Comparison of ENCODE assay signal across 1 cellular context in the genomic region with DNA sequence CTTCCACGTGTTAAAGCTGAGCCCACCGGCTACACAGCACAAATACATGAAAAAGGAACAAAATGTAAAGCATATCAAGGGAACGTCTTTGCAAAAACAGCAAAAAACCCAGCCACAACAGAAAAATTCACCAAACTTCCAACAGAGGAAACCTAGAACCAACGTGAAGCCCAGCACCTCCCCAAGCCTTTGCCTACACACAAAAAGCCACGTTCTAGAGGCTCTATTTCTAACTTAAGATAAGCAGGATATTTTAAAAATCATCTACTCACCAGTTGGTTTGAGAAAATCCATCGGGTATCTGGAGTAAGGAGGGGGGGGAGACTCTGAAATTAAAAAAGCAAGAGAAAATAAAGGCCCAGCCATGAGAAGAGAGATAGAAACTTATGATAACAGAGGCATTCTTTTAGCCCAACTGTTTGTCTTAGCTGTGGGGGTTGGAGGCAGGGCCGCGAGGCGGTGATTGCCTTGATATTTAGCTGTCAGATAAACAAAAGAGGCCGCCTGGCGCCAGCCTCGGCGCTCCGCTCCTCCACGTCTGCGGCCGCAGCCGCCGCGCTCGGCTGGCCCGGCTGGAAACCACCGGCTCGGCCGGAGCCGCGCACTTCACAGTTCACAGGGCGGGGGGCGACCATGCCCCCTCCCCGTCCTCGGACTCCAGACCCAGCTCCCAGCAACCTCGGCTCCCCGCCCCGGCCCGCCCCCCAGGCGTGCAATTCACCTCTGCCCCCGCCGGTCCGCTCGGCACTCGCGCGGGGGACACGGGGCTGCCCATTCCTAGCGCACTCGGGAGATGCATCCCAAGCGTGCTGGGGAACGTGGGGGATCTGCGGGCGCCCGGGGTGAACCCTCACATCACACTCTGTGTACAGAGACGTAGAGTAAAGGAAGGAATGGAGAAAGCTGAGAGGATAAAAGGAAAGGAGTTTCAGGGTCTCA.
A peak's percentile ranks its signal among the peaks of the same experiment; 100 is the strongest.
TF ChIP-seq lines count a peak whose summit lies in the region.

No MANE protein-coding gene starts in this region.

TF ChIP-seq in GM12878, 131 proteins besides CTCF, POLR2A, EP300 and RAD21:
- TF ChIP-seq MXI1 (IDR thresholded peaks at IDR 0.05; ENCODE audit: low read depth, low read length) (peak; percentile 78), TCF7 (IDR thresholded peaks at IDR 0.05; ENCODE audit: borderline replicate concordance) (no peak), RUNX3 (IDR thresholded peaks at IDR 0.05; ENCODE audit: low read length) (peak; percentile 47), HDGF (IDR thresholded peaks at IDR 0.05) (no peak), PAX5 (IDR thresholded peaks at IDR 0.05; ENCODE audit: borderline replicate concordance, low read depth, low read length) (peak; percentile 82), GABPA (IDR thresholded peaks at IDR 0.05; ENCODE audit: low read depth) (no peak), ZBED1 (IDR thresholded peaks at IDR 0.05; ENCODE audit: borderline replicate concordance) (0 out of 2 replicates have a peak, but pooled peaks have one; percentile 4), SMC3 (IDR thresholded peaks at IDR 0.05; ENCODE audit: borderline replicate concordance, low read length) (no peak), CHD2 (IDR thresholded peaks at IDR 0.05; ENCODE audit: borderline replicate concordance, low read depth, low read length) (0 out of 2 replicates have a peak, but pooled peaks have one; percentile 17), STAT1 (conservative IDR thresholded peaks at IDR 0.05) (no peak), NR2F1 (conservative IDR thresholded peaks at IDR 0.05) (peak; percentile 60; the same call in 1 of the 2 replicates), BHLHE40 (IDR thresholded peaks at IDR 0.05; ENCODE audit: borderline replicate concordance in 1 of 2, low read depth in 2 of 2, low read length in 1 of 2) (peak; percentile 13 to 44; a peak in 1 of 4 replicates), TBL1XR1 (IDR thresholded peaks at IDR 0.05; ENCODE audit: low read depth, low read length) (0 out of 2 replicates have a peak, but pooled peaks have one; percentile 50), HDAC6 (IDR thresholded peaks at IDR 0.05; ENCODE audit: unreplicated experiment) (no peak), MTA2 (IDR thresholded peaks at IDR 0.05; ENCODE audit: low read depth) (no peak), LARP7 (IDR thresholded peaks at IDR 0.05) (0 out of 2 replicates have a peak, but pooled peaks have one; percentile 13), ASH2L (IDR thresholded peaks at IDR 0.05; ENCODE audit: borderline replicate concordance, low read depth) (0 out of 2 replicates have a peak, but pooled peaks have one; percentile 34), YBX1 (IDR thresholded peaks at IDR 0.05) (no peak), MAX (IDR thresholded peaks at IDR 0.05; ENCODE audit: low read depth, low read length) (peak; percentile 56), TCF3 (IDR thresholded peaks at IDR 0.05; ENCODE audit: borderline replicate concordance, insufficient read depth, low read depth, low read length) (no peak)
- TF ChIP-seq, protein P1, sequence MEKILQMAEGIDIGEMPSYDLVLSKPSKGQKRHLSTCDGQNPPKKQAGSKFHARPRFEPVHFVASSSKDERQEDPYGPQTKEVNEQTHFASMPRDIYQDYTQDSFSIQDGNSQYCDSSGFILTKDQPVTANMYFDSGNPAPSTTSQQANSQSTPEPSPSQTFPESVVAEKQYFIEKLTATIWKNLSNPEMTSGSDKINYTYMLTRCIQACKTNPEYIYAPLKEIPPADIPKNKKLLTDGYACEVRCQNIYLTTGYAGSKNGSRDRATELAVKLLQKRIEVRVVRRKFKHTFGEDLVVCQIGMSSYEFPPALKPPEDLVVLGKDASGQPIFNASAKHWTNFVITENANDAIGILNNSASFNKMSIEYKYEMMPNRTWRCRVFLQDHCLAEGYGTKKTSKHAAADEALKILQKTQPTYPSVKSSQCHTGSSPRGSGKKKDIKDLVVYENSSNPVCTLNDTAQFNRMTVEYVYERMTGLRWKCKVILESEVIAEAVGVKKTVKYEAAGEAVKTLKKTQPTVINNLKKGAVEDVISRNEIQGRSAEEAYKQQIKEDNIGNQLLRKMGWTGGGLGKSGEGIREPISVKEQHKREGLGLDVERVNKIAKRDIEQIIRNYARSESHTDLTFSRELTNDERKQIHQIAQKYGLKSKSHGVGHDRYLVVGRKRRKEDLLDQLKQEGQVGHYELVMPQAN (conservative IDR thresholded peaks at IDR 0.05) = peak; percentile 36
- TF ChIP-seq, protein P2, sequence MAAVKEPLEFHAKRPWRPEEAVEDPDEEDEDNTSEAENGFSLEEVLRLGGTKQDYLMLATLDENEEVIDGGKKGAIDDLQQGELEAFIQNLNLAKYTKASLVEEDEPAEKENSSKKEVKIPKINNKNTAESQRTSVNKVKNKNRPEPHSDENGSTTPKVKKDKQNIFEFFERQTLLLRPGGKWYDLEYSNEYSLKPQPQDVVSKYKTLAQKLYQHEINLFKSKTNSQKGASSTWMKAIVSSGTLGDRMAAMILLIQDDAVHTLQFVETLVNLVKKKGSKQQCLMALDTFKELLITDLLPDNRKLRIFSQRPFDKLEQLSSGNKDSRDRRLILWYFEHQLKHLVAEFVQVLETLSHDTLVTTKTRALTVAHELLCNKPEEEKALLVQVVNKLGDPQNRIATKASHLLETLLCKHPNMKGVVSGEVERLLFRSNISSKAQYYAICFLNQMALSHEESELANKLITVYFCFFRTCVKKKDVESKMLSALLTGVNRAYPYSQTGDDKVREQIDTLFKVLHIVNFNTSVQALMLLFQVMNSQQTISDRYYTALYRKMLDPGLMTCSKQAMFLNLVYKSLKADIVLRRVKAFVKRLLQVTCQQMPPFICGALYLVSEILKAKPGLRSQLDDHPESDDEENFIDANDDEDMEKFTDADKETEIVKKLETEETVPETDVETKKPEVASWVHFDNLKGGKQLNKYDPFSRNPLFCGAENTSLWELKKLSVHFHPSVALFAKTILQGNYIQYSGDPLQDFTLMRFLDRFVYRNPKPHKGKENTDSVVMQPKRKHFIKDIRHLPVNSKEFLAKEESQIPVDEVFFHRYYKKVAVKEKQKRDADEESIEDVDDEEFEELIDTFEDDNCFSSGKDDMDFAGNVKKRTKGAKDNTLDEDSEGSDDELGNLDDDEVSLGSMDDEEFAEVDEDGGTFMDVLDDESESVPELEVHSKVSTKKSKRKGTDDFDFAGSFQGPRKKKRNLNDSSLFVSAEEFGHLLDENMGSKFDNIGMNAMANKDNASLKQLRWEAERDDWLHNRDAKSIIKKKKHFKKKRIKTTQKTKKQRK (IDR thresholded peaks at IDR 0.05; ENCODE audit: low read depth, low read length) = no peak
- TF ChIP-seq, protein P3, sequence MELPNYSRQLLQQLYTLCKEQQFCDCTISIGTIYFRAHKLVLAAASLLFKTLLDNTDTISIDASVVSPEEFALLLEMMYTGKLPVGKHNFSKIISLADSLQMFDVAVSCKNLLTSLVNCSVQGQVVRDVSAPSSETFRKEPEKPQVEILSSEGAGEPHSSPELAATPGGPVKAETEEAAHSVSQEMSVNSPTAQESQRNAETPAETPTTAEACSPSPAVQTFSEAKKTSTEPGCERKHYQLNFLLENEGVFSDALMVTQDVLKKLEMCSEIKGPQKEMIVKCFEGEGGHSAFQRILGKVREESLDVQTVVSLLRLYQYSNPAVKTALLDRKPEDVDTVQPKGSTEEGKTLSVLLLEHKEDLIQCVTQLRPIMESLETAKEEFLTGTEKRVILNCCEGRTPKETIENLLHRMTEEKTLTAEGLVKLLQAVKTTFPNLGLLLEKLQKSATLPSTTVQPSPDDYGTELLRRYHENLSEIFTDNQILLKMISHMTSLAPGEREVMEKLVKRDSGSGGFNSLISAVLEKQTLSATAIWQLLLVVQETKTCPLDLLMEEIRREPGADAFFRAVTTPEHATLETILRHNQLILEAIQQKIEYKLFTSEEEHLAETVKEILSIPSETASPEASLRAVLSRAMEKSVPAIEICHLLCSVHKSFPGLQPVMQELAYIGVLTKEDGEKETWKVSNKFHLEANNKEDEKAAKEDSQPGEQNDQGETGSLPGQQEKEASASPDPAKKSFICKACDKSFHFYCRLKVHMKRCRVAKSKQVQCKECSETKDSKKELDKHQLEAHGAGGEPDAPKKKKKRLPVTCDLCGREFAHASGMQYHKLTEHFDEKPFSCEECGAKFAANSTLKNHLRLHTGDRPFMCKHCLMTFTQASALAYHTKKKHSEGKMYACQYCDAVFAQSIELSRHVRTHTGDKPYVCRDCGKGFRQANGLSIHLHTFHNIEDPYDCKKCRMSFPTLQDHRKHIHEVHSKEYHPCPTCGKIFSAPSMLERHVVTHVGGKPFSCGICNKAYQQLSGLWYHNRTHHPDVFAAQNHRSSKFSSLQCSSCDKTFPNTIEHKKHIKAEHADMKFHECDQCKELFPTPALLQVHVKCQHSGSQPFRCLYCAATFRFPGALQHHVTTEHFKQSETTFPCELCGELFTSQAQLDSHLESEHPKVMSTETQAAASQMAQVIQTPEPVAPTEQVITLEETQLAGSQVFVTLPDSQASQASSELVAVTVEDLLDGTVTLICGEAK (IDR thresholded peaks at IDR 0.05; ENCODE audit: borderline replicate concordance) = peak; percentile 26; the same call in 1 of the 2 replicates
- TF ChIP-seq, protein P4, sequence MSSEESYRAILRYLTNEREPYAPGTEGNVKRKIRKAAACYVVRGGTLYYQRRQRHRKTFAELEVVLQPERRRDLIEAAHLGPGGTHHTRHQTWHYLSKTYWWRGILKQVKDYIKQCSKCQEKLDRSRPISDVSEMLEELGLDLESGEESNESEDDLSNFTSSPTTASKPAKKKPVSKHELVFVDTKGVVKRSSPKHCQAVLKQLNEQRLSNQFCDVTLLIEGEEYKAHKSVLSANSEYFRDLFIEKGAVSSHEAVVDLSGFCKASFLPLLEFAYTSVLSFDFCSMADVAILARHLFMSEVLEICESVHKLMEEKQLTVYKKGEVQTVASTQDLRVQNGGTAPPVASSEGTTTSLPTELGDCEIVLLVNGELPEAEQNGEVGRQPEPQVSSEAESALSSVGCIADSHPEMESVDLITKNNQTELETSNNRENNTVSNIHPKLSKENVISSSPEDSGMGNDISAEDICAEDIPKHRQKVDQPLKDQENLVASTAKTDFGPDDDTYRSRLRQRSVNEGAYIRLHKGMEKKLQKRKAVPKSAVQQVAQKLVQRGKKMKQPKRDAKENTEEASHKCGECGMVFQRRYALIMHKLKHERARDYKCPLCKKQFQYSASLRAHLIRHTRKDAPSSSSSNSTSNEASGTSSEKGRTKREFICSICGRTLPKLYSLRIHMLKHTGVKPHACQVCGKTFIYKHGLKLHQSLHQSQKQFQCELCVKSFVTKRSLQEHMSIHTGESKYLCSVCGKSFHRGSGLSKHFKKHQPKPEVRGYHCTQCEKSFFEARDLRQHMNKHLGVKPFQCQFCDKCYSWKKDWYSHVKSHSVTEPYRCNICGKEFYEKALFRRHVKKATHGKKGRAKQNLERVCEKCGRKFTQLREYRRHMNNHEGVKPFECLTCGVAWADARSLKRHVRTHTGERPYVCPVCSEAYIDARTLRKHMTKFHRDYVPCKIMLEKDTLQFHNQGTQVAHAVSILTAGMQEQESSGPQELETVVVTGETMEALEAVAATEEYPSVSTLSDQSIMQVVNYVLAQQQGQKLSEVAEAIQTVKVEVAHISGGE (CRISPR knock-in tag; IDR thresholded peaks at IDR 0.05) = no peak
TF ChIP-seq in GM12878: peak in this region for 13.
